Comparison of ENCODE assay signal across 8 cellular contexts in the genomic region with DNA sequence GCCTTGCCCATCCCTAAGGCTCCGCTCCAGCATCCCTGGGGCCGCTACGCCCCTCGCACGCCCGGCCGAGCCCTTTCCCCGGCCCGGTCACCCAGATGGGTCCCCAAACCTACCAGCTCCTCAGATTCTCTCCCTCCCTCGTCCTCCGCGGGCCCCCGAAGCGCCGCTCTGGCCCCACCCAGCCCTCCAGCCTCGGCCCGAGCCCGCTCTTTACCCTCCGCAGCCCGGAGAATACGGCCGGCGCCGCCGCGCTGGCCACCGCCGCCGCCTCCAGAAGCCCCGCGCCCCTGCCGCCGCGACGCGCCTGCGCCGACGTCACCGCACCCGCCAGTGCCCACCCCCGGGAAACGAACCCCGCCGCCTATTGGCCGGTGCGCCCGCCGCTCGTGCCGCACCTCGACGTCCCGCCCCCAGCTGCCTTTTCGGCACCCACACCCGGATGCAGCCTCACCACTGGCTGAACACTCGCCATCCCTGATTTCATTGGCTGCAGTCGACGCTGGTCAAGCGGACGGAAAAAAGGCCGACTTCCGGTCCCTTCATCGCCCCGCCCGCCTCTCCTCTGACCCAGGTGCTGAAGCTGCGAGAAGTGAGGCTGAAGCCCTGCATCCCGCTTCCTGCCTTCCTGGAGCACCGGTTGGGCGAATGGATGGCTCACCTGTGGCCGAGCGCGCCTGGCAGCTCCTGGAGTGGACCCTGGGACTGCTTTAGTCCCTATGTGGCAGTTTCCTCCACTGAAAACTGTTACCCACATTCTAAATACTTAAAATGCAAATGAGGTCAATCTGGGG. TPM values are rescaled to one million over a fixed set of nuclear protein-coding genes. Genes with fewer than 3 reads are reported as not detected.
A peak's percentile ranks its signal among the peaks of the same experiment; 100 is the strongest.
DNase-seq lines count a peak whose midpoint lies in the region; ATAC-seq and TF ChIP-seq lines count a peak whose summit lies in the region.

TSS of gene DAPK3 (minus strand) at position 292 of the 791 bp plus-strand sequence. CDS start 1,364 bp downstream, outside the sequence.

- no TSS peak for BruUV-seq in IMR-90 (replicated peaks; lab: Mats Ljungman, UMichigan)

- peak; percentile 89 for ATAC-seq in GM21528 (IDR thresholded peaks at IDR 0.05; ENCODE audit: low FRiP score, unreplicated experiment)
- ATAC-seq in IMR-90 (ENCODE audit: low read depth) = peak; percentile 77
- ATAC-seq in mucosa of descending colon = peak; percentile 90

- H2AFZ ChIP-seq in IMR-90 (replicated peaks; ENCODE audit: low read length, poor library complexity) = peak within 1 kb of the TSS; percentile 75

- H2BK20ac ChIP-seq in IMR-90 (ENCODE audit: low read depth, low read length) = peak within 1 kb of the TSS; percentile 77; the same call in 1 of the 2 replicates

- H3K9me3 ChIP-seq in IMR-90 (ENCODE audit: control insufficient read depth, insufficient read depth, low read length) = no peaks in the 10 kb centered on the region
- no peaks in the 10 kb centered on the region for H3K9me3 ChIP-seq in mucosa of descending colon

- peak; percentile 91 for TF ChIP-seq POLR2A in IMR-90 (IDR thresholded peaks at IDR 0.05; ENCODE audit: low read depth, low read length)

- intact Hi-C loops in IMR-90 (cut with micrococcal nuclease) (no loop called here), mucosa of descending colon (cut with DNase I, micrococcal nuclease) (no loop called here)

- 0 out of 2 replicates have a peak, but pooled peaks cover 15% of the 10 kb centered on the region for H3K9me1 ChIP-seq in IMR-90 (ENCODE audit: insufficient read depth, low read length)

- H3K56ac ChIP-seq in IMR-90 (ENCODE audit: extremely low read depth, insufficient read depth, low read length) = peak within 1 kb of the TSS; percentile 97

- H3K4me1 ChIP-seq in IMR-90 (ENCODE audit: control insufficient read depth, insufficient read depth, low read length) = peaks cover 9% of the 10 kb centered on the region
- peaks cover 39% of the 10 kb centered on the region for H3K4me1 ChIP-seq in mucosa of descending colon (ENCODE audit: low read depth)

- TF ChIP-seq CTCF in IMR-90 (conservative IDR thresholded peaks at IDR 0.05; ENCODE audit: low read depth, low read length) (no peak), epithelial cell of esophagus (IDR thresholded peaks at IDR 0.05; ENCODE audit: insufficient read depth, low read depth, low read length, missing control alignments) (no peak), mucosa of descending colon (IDR thresholded peaks at IDR 0.05) (no peak)

- CTCF ChIA-PET in IMR-90 (lab: Yijun Ruan, JAX) = no interaction called here

- in situ Hi-C loops in IMR-90 (cut with MboI; ENCODE audit: low sequenced_read_pairs) = no loop called here

- DNase-seq in DMS 273 (lab: John Stamatoyannopoulos, UW; ENCODE audit: unreplicated experiment) (peak; percentile 99), IMR-90 (peak; percentile 97), OCI-M1 (lab: John Stamatoyannopoulos, UW) (peak; percentile 95), activated T-cell treated with anti-CD3 and anti-CD28 coated beads for 24 hours (ENCODE audit: low read depth) (peak; percentile 92), epithelial cell of esophagus (ENCODE audit: low read depth) (peak; percentile 99), mucosa of descending colon (peak; percentile 97 to 99 (median 98))
- DNase-seq in stimulated activated CD8-positive, alpha-beta memory T cell treated with anti-CD3 and anti-CD28 coated beads, Interleukin-4, amount 100 ng/mL, for 24 hours (ENCODE audit: low read depth) = peak; percentile 93

- H3K79me1 ChIP-seq in IMR-90 (ENCODE audit: low read depth in 1 of 2, low read length in 2 of 2) = peaks cover 15 to 42% of the 10 kb centered on the region in 2 experiments

- H3K23ac ChIP-seq in IMR-90 (ENCODE audit: low read depth, low read length) = peak within 1 kb of the TSS; percentile 99

- H2AK9ac ChIP-seq in IMR-90 (replicated peaks; ENCODE audit: low read depth, low read length, poor library complexity) = peak within 1 kb of the TSS; percentile 80

- H3K4me3 ChIP-seq in IMR-90 (ENCODE audit: insufficient read depth, low read depth, low read length) (peak within 1 kb of the TSS; percentile 81), epithelial cell of esophagus (ENCODE audit: low read length) (peak within 1 kb of the TSS; percentile 92), mucosa of descending colon (peak within 1 kb of the TSS; percentile 82)

- H4K5ac ChIP-seq in IMR-90 (ENCODE audit: low read depth, low read length) = peak within 1 kb of the TSS; percentile 77

- H2BK5ac ChIP-seq in IMR-90 (ENCODE audit: low read depth, low read length, poor library complexity, severe bottlenecking) = peak within 1 kb of the TSS; percentile 98

- H3K36me3 ChIP-seq in IMR-90 (ENCODE audit: control insufficient read depth, insufficient read depth, low read length) = peaks cover 38% of the 10 kb centered on the region
- no peaks in the 10 kb centered on the region for H3K36me3 ChIP-seq in mucosa of descending colon (ENCODE audit: low read depth)

- peak within 1 kb of the TSS; percentile 75 to 84 for H4K8ac ChIP-seq in IMR-90 (ENCODE audit: low read depth in 2 of 2, low read length in 2 of 2)

- dilution Hi-C loops in IMR-90 (cut with HindIII; ENCODE audit: low sequenced_read_pairs, unreplicated experiment) = no loop called here

- H3K9ac ChIP-seq in IMR-90 (ENCODE audit: low read depth, low read length) = peak within 1 kb of the TSS; percentile 100

- peak within 1 kb of the TSS; percentile 98 for H3K4me2 ChIP-seq in IMR-90 (ENCODE audit: low read depth, low read length)

- peak within 1 kb of the TSS; percentile 93 for H3K18ac ChIP-seq in IMR-90 (ENCODE audit: low read depth, low read length)

- TF ChIP-seq RAD21 in IMR-90 (IDR thresholded peaks at IDR 0.05; ENCODE audit: low read length) = no peak

- peaks cover 74% of the 10 kb centered on the region for H4K20me1 ChIP-seq in IMR-90 (ENCODE audit: insufficient read depth, low read length)

- H2BK15ac ChIP-seq in IMR-90 (ENCODE audit: low read depth, low read length) = peak within 1 kb of the TSS; percentile 98; the same call in 2 of the 3 replicates

- H3K14ac ChIP-seq in IMR-90 (replicated peaks; ENCODE audit: low read depth, low read length) = peak within 1 kb of the TSS; percentile 100

- peak within 1 kb of the TSS; percentile 98 for H3K4ac ChIP-seq in IMR-90 (ENCODE audit: low read depth, low read length)

- WGBS in IMR-90 (ENCODE audit: extremely low coverage in 2 of 2, insufficient read length in 1 of 2), 2 experiments = 0% methylated on average over 66 of the region's 73 CpGs; no CpG with 5 or more reads in 1 of the 2 experiments

- peak within 1 kb of the TSS; percentile 99 for H3K27ac ChIP-seq in IMR-90 (ENCODE audit: insufficient read depth, low read length)

- H3K27me3 ChIP-seq in IMR-90 (ENCODE audit: control insufficient read depth, insufficient read depth, low read length) = no peaks in the 10 kb centered on the region

- POLR2A ChIA-PET in IMR-90 (lab: Charles Lee; ENCODE audit: unreplicated experiment) = interaction anchor here (0.7 to 1.3 kb wide), 2 partner anchors 10 to 14 kb away, joined by 3 to 10 read pairs; partner anchors contain the start of gene EEF2

- H2BK120ac ChIP-seq in IMR-90 (ENCODE audit: low read depth, low read length) = peak within 1 kb of the TSS; percentile 90

- H4K91ac ChIP-seq in IMR-90 (ENCODE audit: insufficient read depth, low read depth, low read length) = peak within 1 kb of the TSS; percentile 98

- peak within 1 kb of the TSS; percentile 99 for H2AK5ac ChIP-seq in IMR-90 (ENCODE audit: low read depth, low read length)

TF ChIP-seq in IMR-90, 13 proteins besides CTCF, POLR2A, EP300 and RAD21:
- TF ChIP-seq MAZ (IDR thresholded peaks at IDR 0.05; ENCODE audit: borderline replicate concordance, low read depth, low read length) = peak; percentile 83; the same call in 1 of the 2 replicates
- TF ChIP-seq CHD1 (IDR thresholded peaks at IDR 0.05; ENCODE audit: low read depth, low read length) = no peak
- no peak for TF ChIP-seq RCOR1 (IDR thresholded peaks at IDR 0.05; ENCODE audit: insufficient replicate concordance, low read length)
- peak; percentile 13; the same call in 1 of the 2 replicates for TF ChIP-seq MXI1 (IDR thresholded peaks at IDR 0.05; ENCODE audit: borderline replicate concordance, low read depth, low read length)
- TF ChIP-seq FOS (IDR thresholded peaks at IDR 0.05; ENCODE audit: low read depth, low read length) = peak; percentile 54
- TF ChIP-seq, protein P1, sequence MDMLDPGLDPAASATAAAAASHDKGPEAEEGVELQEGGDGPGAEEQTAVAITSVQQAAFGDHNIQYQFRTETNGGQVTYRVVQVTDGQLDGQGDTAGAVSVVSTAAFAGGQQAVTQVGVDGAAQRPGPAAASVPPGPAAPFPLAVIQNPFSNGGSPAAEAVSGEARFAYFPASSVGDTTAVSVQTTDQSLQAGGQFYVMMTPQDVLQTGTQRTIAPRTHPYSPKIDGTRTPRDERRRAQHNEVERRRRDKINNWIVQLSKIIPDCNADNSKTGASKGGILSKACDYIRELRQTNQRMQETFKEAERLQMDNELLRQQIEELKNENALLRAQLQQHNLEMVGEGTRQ (IDR thresholded peaks at IDR 0.05; ENCODE audit: low read depth, low read length) = peak; percentile 61; the same call in 1 of the 2 replicates
- no peak for TF ChIP-seq ELK1 (IDR thresholded peaks at IDR 0.05; ENCODE audit: borderline replicate concordance, low read depth, low read length)
- no peak for TF ChIP-seq SMC3 (IDR thresholded peaks at IDR 0.05; ENCODE audit: low read depth, low read length)
- peak; percentile 84 for TF ChIP-seq BHLHE40 (IDR thresholded peaks at IDR 0.05; ENCODE audit: low read depth, low read length)
- TF ChIP-seq NFE2L2 (IDR thresholded peaks at IDR 0.05; ENCODE audit: low read depth, low read length) = no peak
- TF ChIP-seq CEBPB (IDR thresholded peaks at IDR 0.05; ENCODE audit: low read depth, low read length) = no peak
- no peak for TF ChIP-seq RFX5 (IDR thresholded peaks at IDR 0.05; ENCODE audit: low read depth, low read length)
- no peak for TF ChIP-seq MAFK (IDR thresholded peaks at IDR 0.05; ENCODE audit: low read depth, low read length)

RNA-seq across cellular contexts. Expression of gene DAPK3, which starts in this region (rescaled TPM):
- total RNA-seq in IMR-90 (2012; rRNA removed) (128 and 145 TPM in 2 replicates), mucosa of descending colon (100 to 1,000 TPM in 1 of 3 donors, 10 to 100 TPM in 2; 51.3 to 121 (median 56.9) TPM)
- 188 and 202 TPM in 2 replicates for polyA plus RNA-seq in IMR-90 (2012; rRNA removed)
- polyA plus RNA-seq in IMR-90 (2012; cell fraction: cytosol; rRNA removed) = 189 and 293 TPM in 2 replicates
- 209 and 518 TPM in 2 replicates for polyA plus RNA-seq in IMR-90 (2012; cell fraction: nucleus; rRNA removed; ENCODE audit: low replicate concordance)

Comparison
In these comparisons a context has a peak if more than half of its experiments do, and no peak if none do; other contexts are left out.
1. Peak in every context shown above with its lines: DNase-seq, ATAC-seq, H3K4me3 ChIP-seq and H3K27ac ChIP-seq.